9 cellular contexts compared by ENCODE assay signal in genomic region chr20:1322511-1323245, GRCh38. TPM values are rescaled to one million over a fixed set of nuclear protein-coding genes. Genes with fewer than 3 reads are reported as not detected.
A peak's percentile ranks its signal among the peaks of the same experiment; 100 is the strongest.
DNase-seq lines count a peak whose midpoint lies in the region; ATAC-seq and TF ChIP-seq lines count a peak whose summit lies in the region.
"Had no signal": no experiment of that assay in that cellular context is flagged by ENCODE, and none has a peak within 500 bp of the region (broad histone marks: within the 10 kb centered on the region; RNA-seq: fewer than 3 reads in every experiment).

No MANE protein-coding gene starts in this region.

- TF ChIP-seq CTCF in uterus (IDR thresholded peaks at IDR 0.05) = no peak

- H3K4me3 ChIP-seq in mesenchymal stem cell (ENCODE audit: insufficient read depth in 1 of 2, low read depth in 1 of 2, low read length in 2 of 2) = no peak overlapping the region
- no peak overlapping the region for H3K4me3 ChIP-seq in uterus

- H2BK15ac ChIP-seq in mesenchymal stem cell (ENCODE audit: low read depth, poor library complexity, severe bottlenecking) = peak overlapping the region; percentile 37

- peak overlapping the region in 1 of 2 experiments; percentile 74 for H3K14ac ChIP-seq in mesenchymal stem cell (ENCODE audit: low read length in 2 of 2)

- H2BK12ac ChIP-seq in mesenchymal stem cell (ENCODE audit: low read length in 2 of 2) = peak overlapping the region in 1 of 2 experiments; percentile 92

- no peak overlapping the region for H2AFZ ChIP-seq in mesenchymal stem cell (ENCODE audit: low read depth, low read length)

- H3K23ac ChIP-seq in mesenchymal stem cell (ENCODE audit: low read length in 2 of 2) = no peak overlapping the region

- H3K4me1 ChIP-seq in mesenchymal stem cell (ENCODE audit: control insufficient read depth, insufficient read depth, low read depth, low read length) (peaks cover 16% of the 10 kb centered on the region), uterus (peaks cover 5 to 13% of the 10 kb centered on the region in 2 donors)

- peak overlapping the region; percentile 89 for H4K8ac ChIP-seq in mesenchymal stem cell (ENCODE audit: low read length)

- intact Hi-C loops in cardiac septum (cut with DNase I) = no loop called here
- intact Hi-C loops in Right ventricle myocardium inferior (cut with DNase I) = no loop called here
- intact Hi-C loops in uterus (cut with DNase I; ENCODE audit: low total_unique reads) = loop anchor here (5.0 kb wide), 1 partner anchor 70 kb away; the partner anchor contains the start of gene FKBP1A

- peak overlapping the region; percentile 69 for H2BK120ac ChIP-seq in mesenchymal stem cell (ENCODE audit: low read depth, low read length)

- peak overlapping the region; percentile 74 to 86 for H3K18ac ChIP-seq in mesenchymal stem cell (ENCODE audit: low read depth in 1 of 2, low read length in 2 of 2)

- H2BK5ac ChIP-seq in mesenchymal stem cell (ENCODE audit: low read depth, low read length, poor library complexity, severe bottlenecking) = no peak overlapping the region

- peak in 1 of 2 donors; percentile 22 for TF ChIP-seq POLR2A in uterus (IDR thresholded peaks at IDR 0.05)

- H3K27me3 ChIP-seq in mesenchymal stem cell (ENCODE audit: control insufficient read depth in 1 of 2, insufficient read depth in 1 of 2, low read length in 2 of 2) (no peaks in the 10 kb centered on the region), uterus (no peaks in the 10 kb centered on the region)

- H3K36me3 ChIP-seq in mesenchymal stem cell (ENCODE audit: control insufficient read depth in 1 of 2, insufficient read depth in 2 of 2, low read depth in 1 of 2, low read length in 2 of 2) (no peaks in the 10 kb centered on the region), uterus (no peaks in the 10 kb centered on the region)

- H3K4ac ChIP-seq in mesenchymal stem cell (ENCODE audit: low read depth in 1 of 2, low read length in 2 of 2) = peak overlapping the region; percentile 55 to 89

- H3K9me3 ChIP-seq in mesenchymal stem cell (ENCODE audit: control insufficient read depth, low read length) (no peaks in the 10 kb centered on the region), uterus (no peaks in the 10 kb centered on the region)

- H3K27ac ChIP-seq in mesenchymal stem cell (ENCODE audit: low read length, poor library complexity, severe bottlenecking) = no peak overlapping the region
- peak overlapping the region; percentile 98 to 100 for H3K27ac ChIP-seq in uterus
- H3K27ac ChIP-seq: C4-2B had no signal

- 38% methylated on average over 11 of the region's 11 CpGs for WGBS in mesenchymal stem cell

- no peak overlapping the region for H2AK5ac ChIP-seq in mesenchymal stem cell (ENCODE audit: low read length, severe bottlenecking)

- peaks cover 7% of the 10 kb centered on the region for H3K79me1 ChIP-seq in mesenchymal stem cell (replicated peaks; ENCODE audit: low read length, poor library complexity, severe bottlenecking)

- no peak overlapping the region for H3K4me2 ChIP-seq in mesenchymal stem cell (ENCODE audit: low read length, poor library complexity, severe bottlenecking)

- peak; percentile 77 for DNase-seq in cardiac septum (ENCODE audit: low spot score)
- no peak for DNase-seq in Right ventricle myocardium inferior (ENCODE audit: missing footprints)
- DNase-seq in dedifferentiated amniotic fluid mesenchymal stem cell (ENCODE audit: extremely low spot score) = peak; percentile 45
- DNase-seq in mesenchymal stem cell = peak; percentile 98
- DNase-seq in uterus = peak; percentile 56 to 83
- no peak for DNase-seq in NCI-H2171 (lab: John Stamatoyannopoulos, UW)

- no peak for ATAC-seq in Right ventricle myocardium inferior
- ATAC-seq in GM18858 (IDR thresholded peaks at IDR 0.05; ENCODE audit: unreplicated experiment) = no peak
- ATAC-seq in HG02884 (IDR thresholded peaks at IDR 0.05; ENCODE audit: unreplicated experiment) = no peak

- H3K9ac ChIP-seq in mesenchymal stem cell (ENCODE audit: low read length) = peak overlapping the region; percentile 75

- peak overlapping the region; percentile 85 for H4K91ac ChIP-seq in mesenchymal stem cell (ENCODE audit: low read length)

RNA-seq across cellular contexts. Expression of gene SDCBP2, which starts 6.3 kb away (rescaled TPM):
- total RNA-seq in cardiac septum (2.7 TPM), Right ventricle myocardium inferior (1.2 TPM), uterus (1 to 10 TPM in 3 of 4 donors, under 1 TPM in 1; 0.26 to 9.1 (median 5.5) TPM)
- polyA plus RNA-seq in mesenchymal stem cell (2013, experiment 1 of 2) = 1.6 TPM
- polyA plus RNA-seq in mesenchymal stem cell (2013, experiment 2 of 2) = 1.8 TPM

RNA-seq across cellular contexts. Expression of gene SNPH, which starts 56.6 kb away (rescaled TPM):
- 6.9 TPM for total RNA-seq in cardiac septum
- total RNA-seq in Right ventricle myocardium inferior = 8.5 TPM
- polyA plus RNA-seq in mesenchymal stem cell (2013, experiment 1 of 2) = 10.0 TPM
- 9.5 TPM for polyA plus RNA-seq in mesenchymal stem cell (2013, experiment 2 of 2)
- total RNA-seq in uterus = 10 to 100 TPM in 1 of 4 donors, 1 to 10 TPM in 3; 2.1 to 14.0 (median 4.5) TPM

Comparison
In these comparisons a context has a peak if more than half of its experiments do, and no peak if none do; other contexts are left out.
1. DNase-seq: peak in cardiac septum (single experiment), dedifferentiated amniotic fluid mesenchymal stem cell (single experiment), mesenchymal stem cell (single experiment) and uterus (2 of 2); none in Right ventricle myocardium inferior (single experiment) and NCI-H2171 (single experiment).